1 cellular context compared by ENCODE assay signal in the genomic region with DNA sequence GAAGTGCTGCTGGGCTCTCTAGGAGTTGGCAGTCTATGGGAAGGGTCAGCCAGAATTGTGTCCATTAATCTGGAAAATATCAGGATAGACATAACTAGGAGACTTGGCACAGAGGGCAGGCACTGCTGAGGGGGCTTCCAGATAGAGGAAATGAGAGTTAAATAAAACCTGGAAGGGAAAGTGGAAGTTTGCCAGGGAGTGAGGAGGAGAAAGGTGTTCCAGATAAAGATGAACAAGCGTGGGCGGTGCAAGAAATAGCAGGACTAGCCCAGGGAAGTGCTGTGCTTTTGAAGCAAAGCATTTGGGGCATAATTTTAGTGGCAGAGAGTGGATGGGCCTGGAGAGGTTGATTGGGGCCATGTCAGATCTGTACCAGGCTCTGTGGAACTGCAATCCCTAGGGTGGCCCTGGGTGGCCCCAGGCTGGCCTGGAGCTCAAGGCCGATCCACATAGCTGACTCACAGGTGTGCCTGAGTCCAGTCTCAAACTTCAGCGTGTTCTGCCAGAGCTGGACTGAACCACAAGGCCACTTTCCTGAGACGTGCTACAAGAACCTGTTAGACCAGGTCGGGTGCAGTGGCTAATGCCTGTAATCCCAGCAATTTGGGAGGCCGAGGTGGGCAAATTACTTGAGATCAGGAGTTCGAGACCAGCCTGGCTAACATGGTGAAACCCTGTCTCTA.
TF ChIP-seq lines count a peak whose summit lies in the region.

No MANE protein-coding gene starts in this region.

TF ChIP-seq in IMR-90, 13 proteins besides CTCF, POLR2A, EP300 and RAD21:
- TF ChIP-seq SMC3 (IDR thresholded peaks at IDR 0.05; ENCODE audit: low read depth, low read length): no peak
- no peak for TF ChIP-seq RCOR1 (IDR thresholded peaks at IDR 0.05; ENCODE audit: insufficient replicate concordance, low read length)
- no peak for TF ChIP-seq BHLHE40 (IDR thresholded peaks at IDR 0.05; ENCODE audit: low read depth, low read length)
- TF ChIP-seq NFE2L2 (IDR thresholded peaks at IDR 0.05; ENCODE audit: low read depth, low read length): no peak
- TF ChIP-seq, protein P1, sequence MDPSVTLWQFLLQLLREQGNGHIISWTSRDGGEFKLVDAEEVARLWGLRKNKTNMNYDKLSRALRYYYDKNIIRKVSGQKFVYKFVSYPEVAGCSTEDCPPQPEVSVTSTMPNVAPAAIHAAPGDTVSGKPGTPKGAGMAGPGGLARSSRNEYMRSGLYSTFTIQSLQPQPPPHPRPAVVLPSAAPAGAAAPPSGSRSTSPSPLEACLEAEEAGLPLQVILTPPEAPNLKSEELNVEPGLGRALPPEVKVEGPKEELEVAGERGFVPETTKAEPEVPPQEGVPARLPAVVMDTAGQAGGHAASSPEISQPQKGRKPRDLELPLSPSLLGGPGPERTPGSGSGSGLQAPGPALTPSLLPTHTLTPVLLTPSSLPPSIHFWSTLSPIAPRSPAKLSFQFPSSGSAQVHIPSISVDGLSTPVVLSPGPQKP (IDR thresholded peaks at IDR 0.05; ENCODE audit: borderline replicate concordance, low read depth, low read length): no peak
- TF ChIP-seq CHD1 (IDR thresholded peaks at IDR 0.05; ENCODE audit: low read depth, low read length): no peak
